ENCODE assay signal across 9 cellular contexts in the genomic region with DNA sequence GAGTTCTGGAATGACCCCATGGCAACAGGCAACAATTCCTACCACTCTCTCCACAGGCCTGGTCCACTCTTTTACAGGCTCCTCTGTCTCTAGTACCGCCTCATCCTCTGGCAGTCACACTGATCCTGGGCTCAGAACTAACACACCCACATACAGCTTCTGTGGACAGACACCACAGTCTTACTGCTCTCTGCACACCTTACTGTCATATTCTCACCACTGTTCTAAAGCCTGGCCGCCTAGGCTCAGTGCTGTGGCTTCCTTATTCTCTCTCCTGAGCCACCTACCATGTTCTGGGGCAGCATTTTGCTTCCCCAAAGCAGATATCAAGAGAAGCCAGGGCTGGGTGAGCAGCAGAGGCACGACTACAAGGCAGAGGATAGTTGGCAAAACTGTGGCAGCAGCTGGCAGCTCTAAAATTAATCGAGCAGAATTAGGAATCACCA. TPM values are rescaled to one million over a fixed set of nuclear protein-coding genes. Genes with fewer than 3 reads are reported as not detected.
A peak's percentile ranks its signal among the peaks of the same experiment; 100 is the strongest.
DNase-seq lines count a peak whose midpoint lies in the region; ATAC-seq and TF ChIP-seq lines count a peak whose summit lies in the region.
"Had no signal": no experiment of that assay in that cellular context is flagged by ENCODE, and none has a peak within 500 bp of the region (broad histone marks: within the 10 kb centered on the region; RNA-seq: fewer than 3 reads in every experiment).

No MANE protein-coding gene starts in this region.

- H3K4me3 Mint-ChIP-seq in stimulated activated naive B cell treated with anti-CD40 and anti-IgM and Interleukin-4, amounts not matched to agents 10 μg/mL and 1 μg/mL and 100 μg/mL, for 72 hours = peak overlapping the region in 1 of 2 donors; percentile 7

- peaks cover 0 to 62% (median 13%) of the 10 kb centered on the region in 6 donors for H3K4me1 ChIP-seq in spleen

- no peak overlapping the region for H3K27ac ChIP-seq in spleen

- 87 to 92% (median 89%) methylated on average over 4 of the region's 4 CpGs for WGBS in spleen, 5 donors

- ATAC-seq in Right ventricle myocardium inferior (peak; percentile 71), left ventricle myocardium superior (peak; percentile 76)
- ATAC-seq in stimulated activated naive B cell treated with anti-CD40 and anti-IgM and Interleukin-4, amounts not matched to agents 10 μg/mL and 1 μg/mL and 100 μg/mL, for 72 hours (replicated peaks) = peak; percentile 56

- no peaks in the 10 kb centered on the region for H3K9me3 ChIP-seq in spleen

- DNase-seq in Right ventricle myocardium inferior (ENCODE audit: missing footprints) = no peak
- no peak for DNase-seq in cardiac septum (ENCODE audit: low spot score)
- peak; percentile 51 for DNase-seq in NCI-H446 treated with DMSO at 0.1 percent for 48 hours (lab: John Stamatoyannopoulos, UW)
- no peak for DNase-seq in left ventricle myocardium superior
- no peak for DNase-seq in stimulated activated naive B cell treated with anti-CD40 and anti-IgM and Interleukin-4, amounts not matched to agents 10 μg/mL and 1 μg/mL and 100 μg/mL, for 72 hours
- DNase-seq in spleen = no peak
- no peak for DNase-seq in NCI-H1417 (lab: John Stamatoyannopoulos, UW)
- no peak for DNase-seq in NCI-H510A (lab: John Stamatoyannopoulos, UW)
- DNase-seq: Karpas-422 had no signal

- no peaks in the 10 kb centered on the region for H3K9me3 Mint-ChIP-seq in stimulated activated naive B cell treated with anti-CD40 and anti-IgM and Interleukin-4, amounts not matched to agents 10 μg/mL and 1 μg/mL and 100 μg/mL, for 72 hours

- no peaks in the 10 kb centered on the region for H3K27me3 Mint-ChIP-seq in stimulated activated naive B cell treated with anti-CD40 and anti-IgM and Interleukin-4, amounts not matched to agents 10 μg/mL and 1 μg/mL and 100 μg/mL, for 72 hours

- intact Hi-C loops in Right ventricle myocardium inferior (cut with DNase I) (no loop called here), cardiac septum (cut with DNase I) (no loop called here), left ventricle myocardium superior (cut with micrococcal nuclease) (no loop called here), spleen (cut with DNase I; ENCODE audit: low total_unique reads) (no loop called here)

- peaks cover 0 to 73% (median 13%) of the 10 kb centered on the region in 6 donors for H3K36me3 ChIP-seq in spleen

- TF ChIP-seq POLR2A in spleen (IDR thresholded peaks at IDR 0.05) = no peak

- H3K4me3 ChIP-seq in spleen = no peak overlapping the region

- peak overlapping the region; percentile 57 for H3K27ac Mint-ChIP-seq in stimulated activated naive B cell treated with anti-CD40 and anti-IgM and Interleukin-4, amounts not matched to agents 10 μg/mL and 1 μg/mL and 100 μg/mL, for 72 hours

- H3K36me3 Mint-ChIP-seq in stimulated activated naive B cell treated with anti-CD40 and anti-IgM and Interleukin-4, amounts not matched to agents 10 μg/mL and 1 μg/mL and 100 μg/mL, for 72 hours = peaks cover 18 to 48% of the 10 kb centered on the region in 2 donors

- H3K4me1 Mint-ChIP-seq in stimulated activated naive B cell treated with anti-CD40 and anti-IgM and Interleukin-4, amounts not matched to agents 10 μg/mL and 1 μg/mL and 100 μg/mL, for 72 hours = peaks cover 14 to 36% of the 10 kb centered on the region in 2 donors

- H3K27me3 ChIP-seq in spleen (replicated peaks in 1 of 7) = no peaks in the 10 kb centered on the region

- TF ChIP-seq CTCF in spleen (IDR thresholded peaks at IDR 0.05 in 8 of 11, conservative IDR thresholded peaks at IDR 0.05 in 3 of 11) = no peak

RNA-seq across cellular contexts. Expression of a gene that starts 14.8 kb away (rescaled TPM):
- 125 TPM for total RNA-seq in Right ventricle myocardium inferior
- total RNA-seq in cardiac septum = 119 TPM
- 145 TPM for total RNA-seq in left ventricle myocardium superior
- 10 to 100 TPM; 56.1 to 84.8 (median 66.1) TPM for total RNA-seq in spleen
- polyA plus RNA-seq in spleen = 10 to 100 TPM; 25.3 to 39.2 (median 34.2) TPM

RNA-seq across cellular contexts. Expression of a gene that starts 46.1 kb away (rescaled TPM):
- total RNA-seq in Right ventricle myocardium inferior = 24.8 TPM
- 32.4 TPM for total RNA-seq in cardiac septum
- total RNA-seq in left ventricle myocardium superior = 26.6 TPM
- total RNA-seq in spleen = 10 to 100 TPM; 29.9 to 70.4 (median 35.2) TPM
- polyA plus RNA-seq in spleen = 10 to 100 TPM; 75.1 to 90.5 (median 89.6) TPM
